ENCODE assay signal across 17 cellular contexts in the genomic region with DNA sequence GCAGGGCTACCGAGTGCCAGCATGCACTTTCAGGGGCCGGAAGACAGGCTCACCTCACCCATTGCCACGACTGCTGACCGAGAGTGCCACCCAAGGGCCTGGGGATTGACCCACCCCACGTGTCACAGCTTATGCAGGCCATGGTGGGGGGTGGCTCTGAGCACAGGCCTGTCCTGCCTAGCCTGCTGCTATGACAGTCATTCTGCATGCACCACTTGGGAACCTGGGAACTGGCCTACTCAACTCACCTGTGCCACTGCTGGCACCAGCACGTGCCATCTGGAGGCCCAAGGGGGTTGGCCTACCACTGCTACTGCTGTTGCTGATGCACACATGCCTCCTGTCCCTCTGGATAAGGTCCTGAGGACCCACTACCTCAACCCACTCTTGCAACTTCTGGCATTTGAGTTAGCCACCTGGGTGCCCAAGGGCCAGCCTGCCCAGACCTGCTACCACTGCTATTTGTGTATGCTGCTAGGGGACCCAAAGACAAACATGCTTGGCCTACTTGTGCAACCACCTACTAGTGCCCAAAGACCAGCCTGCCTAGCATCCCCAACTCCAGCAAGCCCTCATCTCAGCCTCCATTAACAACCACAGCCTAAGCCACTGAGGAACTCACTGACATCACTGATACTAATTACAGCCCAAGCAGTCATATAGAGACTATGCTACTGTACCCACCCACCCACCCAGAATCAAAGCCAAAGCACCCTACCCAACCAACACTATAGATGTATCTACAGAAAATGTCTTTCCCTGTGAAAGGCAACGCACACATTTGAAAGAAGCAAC. TPM values are rescaled to one million over a fixed set of nuclear protein-coding genes. Genes with fewer than 3 reads are reported as not detected.
A peak's percentile ranks its signal among the peaks of the same experiment; 100 is the strongest.
DNase-seq lines count a peak whose midpoint lies in the region; ATAC-seq, FAIRE-seq and TF ChIP-seq lines count a peak whose summit lies in the region.
"Had no signal": no experiment of that assay in that cellular context is flagged by ENCODE, and none has a peak within 500 bp of the region (broad histone marks: within the 10 kb centered on the region; RNA-seq: fewer than 3 reads in every experiment).

No MANE protein-coding gene starts in this region.

- no peak for TF ChIP-seq CTCF in bronchial epithelial cell (IDR thresholded peaks at IDR 0.05; ENCODE audit: insufficient read depth, low read length, severe bottlenecking)
- no peak for TF ChIP-seq CTCF in WTC11 (IDR thresholded peaks at IDR 0.05)

- DNase-seq in activated T-cell treated with anti-CD3 and anti-CD28 coated beads, Interleukin-2, amount 50 U/mL, for 72 hours = no peak
- DNase-seq in activated T-cell treated with anti-CD3 and anti-CD28 coated beads, Interleukin-2, amount 50 U/mL, for 24 hours = no peak
- no peak for DNase-seq in bronchial epithelial cell (ENCODE audit: low read depth)
- no peak for DNase-seq in stimulated activated effector memory CD8-positive, alpha-beta T cell treated with anti-CD3 and anti-CD28 coated beads, Interleukin-12 subunit alpha, Interleukin-12 subunit beta, amount 100 ng/mL, for 72 hours (ENCODE audit: low spot score in 2 of 2)
- no peak for DNase-seq in WTC11 (ENCODE audit: low spot score)
- no peak for DNase-seq in Ammon's horn (ENCODE audit: low spot score)
- no peak for DNase-seq in effector CD4-positive, alpha-beta T cell
- DNase-seq: ACHN; C1 segment of cervical spinal cord; Calu3; CD4-positive, alpha-beta T cell; DMS 273 treated with DMSO at 0.1 percent for 48 hours; HCEC 1CT; HFFc6 had no signal

- H3K27me3 Mint-ChIP-seq in activated T-cell treated with anti-CD3 and anti-CD28 coated beads, Interleukin-2, amount 50 U/mL, for 72 hours (ENCODE audit: low read depth) = no peaks in the 10 kb centered on the region
- peaks cover 26% of the 10 kb centered on the region for H3K27me3 Mint-ChIP-seq in activated T-cell treated with anti-CD3 and anti-CD28 coated beads, Interleukin-2, amount 50 U/mL, for 24 hours
- H3K27me3 Mint-ChIP-seq in WTC11 (ENCODE audit: low read depth) = peaks cover 19% of the 10 kb centered on the region
- H3K27me3 Mint-ChIP-seq: IgD-negative memory B cell had no signal

- H3K36me3 ChIP-seq in bronchial epithelial cell (ENCODE audit: control insufficient read depth, insufficient read depth, low read length) = no peaks in the 10 kb centered on the region

- CTCF ChIA-PET in WTC11 (lab: Charles Lee) = interaction anchor here (1.5 kb wide), 1 partner anchor 12 kb away, joined by 5 read pairs; no protein-coding TSS in a partner anchor

- H3K4me3 ChIP-seq in bronchial epithelial cell (ENCODE audit: low read depth, low read length) = no peak overlapping the region
- H3K4me3 ChIP-seq: GM12878 had no signal

- H3K27me3 ChIP-seq in bronchial epithelial cell (ENCODE audit: control insufficient read depth, insufficient read depth, low read length) = no peaks in the 10 kb centered on the region

- peak overlapping the region; percentile 17 for H3K27ac Mint-ChIP-seq in activated T-cell treated with anti-CD3 and anti-CD28 coated beads, Interleukin-2, amount 50 U/mL, for 72 hours
- H3K27ac Mint-ChIP-seq in activated T-cell treated with anti-CD3 and anti-CD28 coated beads, Interleukin-2, amount 50 U/mL, for 24 hours = no peak overlapping the region
- H3K27ac Mint-ChIP-seq in stimulated activated effector memory CD8-positive, alpha-beta T cell treated with anti-CD3 and anti-CD28 coated beads, Interleukin-12 subunit alpha, Interleukin-12 subunit beta, amount 100 ng/mL, for 72 hours = no peak overlapping the region
- H3K27ac Mint-ChIP-seq in WTC11 = no peak overlapping the region
- H3K27ac Mint-ChIP-seq: B cell; CD4-positive, alpha-beta T cell; HFFc6; IgD-negative memory B cell had no signal

- H3K9me3 Mint-ChIP-seq in activated T-cell treated with anti-CD3 and anti-CD28 coated beads, Interleukin-2, amount 50 U/mL, for 72 hours = peaks cover 5 to 16% of the 10 kb centered on the region in 2 donors
- H3K9me3 Mint-ChIP-seq in activated T-cell treated with anti-CD3 and anti-CD28 coated beads, Interleukin-2, amount 50 U/mL, for 24 hours = peaks cover 32% of the 10 kb centered on the region
- peaks cover 12% of the 10 kb centered on the region for H3K9me3 Mint-ChIP-seq in stimulated activated effector memory CD8-positive, alpha-beta T cell treated with anti-CD3 and anti-CD28 coated beads, Interleukin-12 subunit alpha, Interleukin-12 subunit beta, amount 100 ng/mL, for 72 hours
- peaks cover 53% of the 10 kb centered on the region for H3K9me3 Mint-ChIP-seq in WTC11

- POLR2A ChIA-PET in WTC11 (lab: Charles Lee) = no interaction called here

- H3K4me3 Mint-ChIP-seq in activated T-cell treated with anti-CD3 and anti-CD28 coated beads, Interleukin-2, amount 50 U/mL, for 72 hours = peak overlapping the region in 1 of 2 donors; percentile 20
- H3K4me3 Mint-ChIP-seq in activated T-cell treated with anti-CD3 and anti-CD28 coated beads, Interleukin-2, amount 50 U/mL, for 24 hours = no peak overlapping the region
- H3K4me3 Mint-ChIP-seq in stimulated activated effector memory CD8-positive, alpha-beta T cell treated with anti-CD3 and anti-CD28 coated beads, Interleukin-12 subunit alpha, Interleukin-12 subunit beta, amount 100 ng/mL, for 72 hours = no peak overlapping the region
- no peak overlapping the region for H3K4me3 Mint-ChIP-seq in WTC11
- H3K4me3 Mint-ChIP-seq: B cell; CD4-positive, alpha-beta T cell; HFFc6; IgD-negative memory B cell had no signal

- ATAC-seq in activated T-cell treated with anti-CD3 and anti-CD28 coated beads, Interleukin-2, amount 50 U/mL, for 72 hours (replicated peaks in 1 of 2) = peak; percentile 57 to 64
- peak; percentile 39 for ATAC-seq in stimulated activated effector memory CD8-positive, alpha-beta T cell treated with anti-CD3 and anti-CD28 coated beads, Interleukin-12 subunit alpha, Interleukin-12 subunit beta, amount 100 ng/mL, for 72 hours
- ATAC-seq in WTC11 = no peak
- ATAC-seq: GM12878 had no signal

- peak; percentile 82 for FAIRE-seq in bronchial epithelial cell (lab: Jason Lieb, UNC)
- FAIRE-seq: GM12878 had no signal

- H3K36me3 Mint-ChIP-seq in activated T-cell treated with anti-CD3 and anti-CD28 coated beads, Interleukin-2, amount 50 U/mL, for 72 hours (ENCODE audit: insufficient read depth in 2 of 2) = peaks cover 11 to 14% of the 10 kb centered on the region in 2 donors
- H3K36me3 Mint-ChIP-seq in activated T-cell treated with anti-CD3 and anti-CD28 coated beads, Interleukin-2, amount 50 U/mL, for 24 hours (ENCODE audit: low read depth) = no peaks in the 10 kb centered on the region
- H3K36me3 Mint-ChIP-seq in stimulated activated effector memory CD8-positive, alpha-beta T cell treated with anti-CD3 and anti-CD28 coated beads, Interleukin-12 subunit alpha, Interleukin-12 subunit beta, amount 100 ng/mL, for 72 hours = no peaks in the 10 kb centered on the region
- peaks cover 28% of the 10 kb centered on the region for H3K36me3 Mint-ChIP-seq in WTC11

- H3K4me1 Mint-ChIP-seq in activated T-cell treated with anti-CD3 and anti-CD28 coated beads, Interleukin-2, amount 50 U/mL, for 72 hours (ENCODE audit: low read depth) = peaks cover 35% of the 10 kb centered on the region
- H3K4me1 Mint-ChIP-seq in activated T-cell treated with anti-CD3 and anti-CD28 coated beads, Interleukin-2, amount 50 U/mL, for 24 hours (ENCODE audit: low read depth) = peaks cover 13% of the 10 kb centered on the region
- H3K4me1 Mint-ChIP-seq in stimulated activated effector memory CD8-positive, alpha-beta T cell treated with anti-CD3 and anti-CD28 coated beads, Interleukin-12 subunit alpha, Interleukin-12 subunit beta, amount 100 ng/mL, for 72 hours = peaks cover 7% of the 10 kb centered on the region
- no peaks in the 10 kb centered on the region for H3K4me1 Mint-ChIP-seq in WTC11
- H3K4me1 Mint-ChIP-seq: B cell, IgD-negative memory B cell had no signal

TF ChIP-seq in WTC11, 78 proteins besides CTCF, POLR2A, EP300 and RAD21 (continues in another document):
- TF ChIP-seq KAT7 (CRISPR knock-in tag; IDR thresholded peaks at IDR 0.05; ENCODE audit: borderline replicate concordance) (no peak), NR1H2 (CRISPR knock-in tag; IDR thresholded peaks at IDR 0.05) (no peak), ETV6 (CRISPR knock-in tag; IDR thresholded peaks at IDR 0.05) (no peak), PREB (CRISPR knock-in tag; IDR thresholded peaks at IDR 0.05; ENCODE audit: borderline replicate concordance) (no peak), SOX15 (CRISPR knock-in tag; IDR thresholded peaks at IDR 0.05) (no peak), NFYB (CRISPR knock-in tag; conservative IDR thresholded peaks at IDR 0.05; ENCODE audit: low read depth) (no peak), GABPB1 (CRISPR knock-in tag; IDR thresholded peaks at IDR 0.05) (no peak)
- TF ChIP-seq, protein P1, sequence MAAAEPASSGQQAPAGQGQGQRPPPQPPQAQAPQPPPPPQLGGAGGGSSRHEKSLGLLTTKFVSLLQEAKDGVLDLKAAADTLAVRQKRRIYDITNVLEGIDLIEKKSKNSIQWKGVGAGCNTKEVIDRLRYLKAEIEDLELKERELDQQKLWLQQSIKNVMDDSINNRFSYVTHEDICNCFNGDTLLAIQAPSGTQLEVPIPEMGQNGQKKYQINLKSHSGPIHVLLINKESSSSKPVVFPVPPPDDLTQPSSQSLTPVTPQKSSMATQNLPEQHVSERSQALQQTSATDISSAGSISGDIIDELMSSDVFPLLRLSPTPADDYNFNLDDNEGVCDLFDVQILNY (CRISPR knock-in tag; IDR thresholded peaks at IDR 0.05) = no peak

RNA-seq across cellular contexts. Expression of gene NARS2, which starts 59.0 kb away (rescaled TPM):
- total RNA-seq in activated T-cell treated with anti-CD3 and anti-CD28 coated beads, Interleukin-2, amount 50 U/mL, for 72 hours = 10 to 100 TPM; 15.7 to 24.4 TPM
- total RNA-seq in bronchial epithelial cell (14.7 and 23.4 TPM in 2 replicates), WTC11 (2021) (36.4 to 42.8 TPM (median 42.6 TPM) in 3 replicates)
